In genomic region chr3:126147932-126148683, GRCh38 we compare ENCODE assay signal across 28 cellular contexts. TPM values are rescaled to one million over a fixed set of nuclear protein-coding genes. Genes with fewer than 3 reads are reported as not detected.
DNase-seq lines count a peak whose midpoint lies in the region; ATAC-seq and TF ChIP-seq lines count a peak whose summit lies in the region.
"Had no signal": no experiment of that assay in that cellular context is flagged by ENCODE, and none has a peak within 500 bp of the region (broad histone marks: within the 10 kb centered on the region; RNA-seq: fewer than 3 reads in every experiment).

No MANE protein-coding gene starts in this region.

- no peak overlapping the region for H3K4me3 ChIP-seq in endodermal cell (ENCODE audit: low read length)
- H3K4me3 ChIP-seq: hepatocyte, right lobe of liver, thyroid gland had no signal

- WGBS in endodermal cell (ENCODE audit: insufficient coverage in 1 of 2, insufficient read length in 1 of 2), 2 experiments, result 91 to 92% methylated on average over 9 to 15 of the region's 15 CpGs

- no peak overlapping the region for H3K27ac ChIP-seq in endodermal cell (ENCODE audit: low read depth, low read length)
- H3K27ac ChIP-seq: foreskin keratinocyte, hepatocyte, parathyroid adenoma, right lobe of liver, thyroid gland had no signal

- H3K27me3 ChIP-seq in endodermal cell (ENCODE audit: control insufficient read depth, insufficient read depth, low read length, poor library complexity, severe bottlenecking), result no peaks in the 10 kb centered on the region
- H3K27me3 ChIP-seq: hepatocyte, right lobe of liver, thyroid gland had no signal

- DNase-seq in activated CD4-positive, alpha-beta T cell treated with anti-CD3 and anti-CD28 coated beads, Interleukin-2, amount 10 ng/mL, durations not matched to agents 24 days and 14 days, result peak; percentile 36
- no peak for DNase-seq in activated CD4-positive, alpha-beta T cell treated with anti-CD3 and anti-CD28 coated beads, Interleukin-2, amount 50 U/mL, for 48 hours
- DNase-seq in AG20443 (ENCODE audit: low spot score) (peak; percentile 4), endodermal cell (peak; percentile 17), posterior vena cava (ENCODE audit: low spot score) (peak; percentile 64), dermis blood vessel endothelial cell (no peak)
- DNase-seq in activated naive CD8-positive, alpha-beta T cell treated with anti-CD3 and anti-CD28 coated beads for 36 hours, result no peak
- DNase-seq: activated effector memory CD4-positive, alpha-beta T cell treated with Interleukin-2 at 50 U/mL for 16 hours; DMS153; effector CD8-positive, alpha-beta T cell; erythroblast; foreskin keratinocyte; immature natural killer cell; NCI-H1105 treated with DMSO at 0.1 percent for 48 hours; NCI-H2029 treated with DMSO at 0.1 percent for 48 hours; thyroid gland had no signal

- no peaks in the 10 kb centered on the region for H3K36me3 ChIP-seq in endodermal cell (ENCODE audit: control insufficient read depth, insufficient read depth, low read length)
- H3K36me3 ChIP-seq: thyroid gland had no signal

- no peak overlapping the region for H3K9ac ChIP-seq in endodermal cell (ENCODE audit: extremely low read depth, low read length, poor library complexity, severe bottlenecking)
- H3K9ac ChIP-seq: parathyroid adenoma had no signal

- no peaks in the 10 kb centered on the region for H3K9me3 Mint-ChIP-seq in activated CD4-positive, alpha-beta T cell treated with anti-CD3 and anti-CD28 coated beads, Interleukin-2, amount 10 ng/mL, durations not matched to agents 24 days and 14 days
- H3K9me3 Mint-ChIP-seq in endodermal cell, result no peaks in the 10 kb centered on the region
- no peaks in the 10 kb centered on the region for H3K9me3 Mint-ChIP-seq in activated naive CD8-positive, alpha-beta T cell treated with anti-CD3 and anti-CD28 coated beads for 36 hours
- H3K9me3 Mint-ChIP-seq: activated B cell treated with CpG ODN at 0.5 μM for 24 hours; CD8-positive, alpha-beta memory T cell; IgD-negative memory B cell; immature natural killer cell; natural killer cell treated with Interleukin-12 subunit alpha and Interleukin-12 subunit beta and Interleukin-15 and Interleukin-18, amount 100 ng/mL, for 72 hours; stimulated activated naive CD8-positive, alpha-beta T cell treated with anti-CD3 and anti-CD28 coated beads, Interleukin-15, Interleukin-2, amounts not matched to agents 100 ng/mL and 50 ng/mL, for 24 hours had no signal

- H3K4me1 Mint-ChIP-seq in activated CD4-positive, alpha-beta T cell treated with anti-CD3 and anti-CD28 coated beads, Interleukin-2, amount 10 ng/mL, durations not matched to agents 24 days and 14 days, result no peaks in the 10 kb centered on the region
- no peaks in the 10 kb centered on the region for H3K4me1 Mint-ChIP-seq in endodermal cell
- H3K4me1 Mint-ChIP-seq in activated naive CD8-positive, alpha-beta T cell treated with anti-CD3 and anti-CD28 coated beads for 36 hours, result no peaks in the 10 kb centered on the region
- H3K4me1 Mint-ChIP-seq: activated B cell treated with CpG ODN at 0.5 μM for 24 hours; CD8-positive, alpha-beta memory T cell; immature natural killer cell had no signal

- no peak for ATAC-seq in GM18511 (IDR thresholded peaks at IDR 0.05; ENCODE audit: unreplicated experiment)
- ATAC-seq: foreskin keratinocyte, Right ventricle myocardium inferior had no signal

- TF ChIP-seq CTCF in endodermal cell (conservative IDR thresholded peaks at IDR 0.05), result no peak

- H3K27ac Mint-ChIP-seq in activated CD4-positive, alpha-beta T cell treated with anti-CD3 and anti-CD28 coated beads, Interleukin-2, amount 10 ng/mL, durations not matched to agents 24 days and 14 days, result no peak overlapping the region
- H3K27ac Mint-ChIP-seq in endodermal cell, result no peak overlapping the region
- H3K27ac Mint-ChIP-seq in activated naive CD8-positive, alpha-beta T cell treated with anti-CD3 and anti-CD28 coated beads for 36 hours, result no peak overlapping the region
- H3K27ac Mint-ChIP-seq: activated B cell treated with CpG ODN at 0.5 μM for 24 hours; CD8-positive, alpha-beta memory T cell; IgD-negative memory B cell; immature natural killer cell; natural killer cell treated with Interleukin-12 subunit alpha and Interleukin-12 subunit beta and Interleukin-15 and Interleukin-18, amount 100 ng/mL, for 72 hours; stimulated activated naive CD8-positive, alpha-beta T cell treated with anti-CD3 and anti-CD28 coated beads, Interleukin-15, Interleukin-2, amounts not matched to agents 100 ng/mL and 50 ng/mL, for 24 hours had no signal

- no peaks in the 10 kb centered on the region for H3K36me3 Mint-ChIP-seq in activated CD4-positive, alpha-beta T cell treated with anti-CD3 and anti-CD28 coated beads, Interleukin-2, amount 10 ng/mL, durations not matched to agents 24 days and 14 days (ENCODE audit: low read depth)
- H3K36me3 Mint-ChIP-seq in endodermal cell (ENCODE audit: low read depth), result no peaks in the 10 kb centered on the region
- no peaks in the 10 kb centered on the region for H3K36me3 Mint-ChIP-seq in activated naive CD8-positive, alpha-beta T cell treated with anti-CD3 and anti-CD28 coated beads for 36 hours
- H3K36me3 Mint-ChIP-seq: CD8-positive, alpha-beta memory T cell; IgD-negative memory B cell; immature natural killer cell; natural killer cell treated with Interleukin-12 subunit alpha and Interleukin-12 subunit beta and Interleukin-15 and Interleukin-18, amount 100 ng/mL, for 72 hours had no signal

- H3K27me3 Mint-ChIP-seq in activated CD4-positive, alpha-beta T cell treated with anti-CD3 and anti-CD28 coated beads, Interleukin-2, amount 10 ng/mL, durations not matched to agents 24 days and 14 days, result peaks cover 12% of the 10 kb centered on the region
- no peaks in the 10 kb centered on the region for H3K27me3 Mint-ChIP-seq in endodermal cell (ENCODE audit: insufficient read depth)
- no peaks in the 10 kb centered on the region for H3K27me3 Mint-ChIP-seq in activated naive CD8-positive, alpha-beta T cell treated with anti-CD3 and anti-CD28 coated beads for 36 hours

- H3K9me3 ChIP-seq in endodermal cell (ENCODE audit: control insufficient read depth, low read length), result no peaks in the 10 kb centered on the region
- H3K9me3 ChIP-seq: right lobe of liver, thyroid gland had no signal

- intact Hi-C loops in activated CD4-positive, alpha-beta T cell treated with anti-CD3 and anti-CD28 coated beads, Interleukin-2, amount 10 ng/mL, durations not matched to agents 24 days and 14 days (cut with micrococcal nuclease), result no loop called here
- intact Hi-C loops in posterior vena cava (cut with DNase I), result no loop called here

- H3K4me1 ChIP-seq in endodermal cell (ENCODE audit: control insufficient read depth, insufficient read depth, low read length), result no peaks in the 10 kb centered on the region
- H3K4me1 ChIP-seq: foreskin keratinocyte, right lobe of liver, thyroid gland had no signal

- H3K4me3 Mint-ChIP-seq in activated CD4-positive, alpha-beta T cell treated with anti-CD3 and anti-CD28 coated beads, Interleukin-2, amount 10 ng/mL, durations not matched to agents 24 days and 14 days, result no peak overlapping the region
- no peak overlapping the region for H3K4me3 Mint-ChIP-seq in endodermal cell
- no peak overlapping the region for H3K4me3 Mint-ChIP-seq in activated naive CD8-positive, alpha-beta T cell treated with anti-CD3 and anti-CD28 coated beads for 36 hours
- H3K4me3 Mint-ChIP-seq: activated B cell treated with CpG ODN at 0.5 μM for 24 hours; CD8-positive, alpha-beta memory T cell; IgD-negative memory B cell; immature natural killer cell; natural killer cell treated with Interleukin-12 subunit alpha and Interleukin-12 subunit beta and Interleukin-15 and Interleukin-18, amount 100 ng/mL, for 72 hours; stimulated activated naive CD8-positive, alpha-beta T cell treated with anti-CD3 and anti-CD28 coated beads, Interleukin-15, Interleukin-2, amounts not matched to agents 100 ng/mL and 50 ng/mL, for 24 hours had no signal

RNA-seq across cellular contexts. Expression of gene ALDH1L1, which starts 32.3 kb away (rescaled TPM):
- not detected in 2 replicates for total RNA-seq in activated CD4-positive, alpha-beta T cell treated with anti-CD3 and anti-CD28 coated beads, Interleukin-2, amount 10 ng/mL, durations not matched to agents 24 days and 14 days
- total RNA-seq in endodermal cell (1 to 10 TPM; 1.0 to 1.6 TPM), posterior vena cava (10 to 100 TPM in 1 of 2 donors, 1 to 10 TPM in 1; 5.6 to 12.4 TPM), dermis blood vessel endothelial cell (not detected in 2 replicates)
- 1.6 TPM for polyA plus RNA-seq in endodermal cell (2013, experiment 1 of 2)
- polyA plus RNA-seq in endodermal cell (2013, experiment 2 of 2), result 0.95 TPM
- total RNA-seq in activated naive CD8-positive, alpha-beta T cell treated with anti-CD3 and anti-CD28 coated beads for 36 hours, result not detected
- total RNA-seq: A172; activated B cell treated with CpG ODN at 0.5 μM for 24 hours; CD8-positive, alpha-beta memory T cell; mononuclear cell; natural killer cell treated with Interleukin-12 subunit alpha and Interleukin-12 subunit beta and Interleukin-15 and Interleukin-18, amount 100 ng/mL, for 72 hours had no signal
- polyA plus RNA-seq: CD8-positive, alpha-beta memory T cell; IgD-negative memory B cell; immature natural killer cell had no signal

Comparison
In these comparisons a context has a peak if more than half of its experiments do, and no peak if none do; other contexts are left out.
1. DNase-seq: peak in activated CD4-positive, alpha-beta T cell treated with anti-CD3 and anti-CD28 coated beads, Interleukin-2, amount 10 ng/mL, durations not matched to agents 24 days and 14 days (single experiment), AG20443 (single experiment), endodermal cell (single experiment) and posterior vena cava (single experiment); none in activated CD4-positive, alpha-beta T cell treated with anti-CD3 and anti-CD28 coated beads, Interleukin-2, amount 50 U/mL, for 48 hours (0 of 2), activated naive CD8-positive, alpha-beta T cell treated with anti-CD3 and anti-CD28 coated beads for 36 hours (single experiment) and dermis blood vessel endothelial cell (single experiment).